Comparison of ENCODE assay signal across 1 cellular context in genomic region chr10:74150151-74151056, GRCh38.
TF ChIP-seq lines count a peak whose summit lies in the region.

Gene AP3M1, minus strand, starts transcription at chr10:74150828. Its CDS starts 12,449 bp downstream, at chr10:74138379.

TF ChIP-seq in GM12878, 131 proteins besides CTCF, POLR2A, EP300 and RAD21 (continued from another document and continues in another):
- TF ChIP-seq ZNF592 (IDR thresholded peaks at IDR 0.05) (peak; percentile 75; the same call in 1 of the 2 replicates), KLF5 (IDR thresholded peaks at IDR 0.05; ENCODE audit: partially characterized antibody) (peak; percentile 53), TAF1 (IDR thresholded peaks at IDR 0.05; ENCODE audit: borderline replicate concordance, low read depth, low read length) (peak; percentile 82), FOXK2 (IDR thresholded peaks at IDR 0.05) (no peak), POLR2AphosphoS5 (IDR thresholded peaks at IDR 0.05; ENCODE audit: low read length) (0 out of 2 replicates have a peak, but pooled peaks have one; percentile 24), E2F4 (IDR thresholded peaks at IDR 0.05; ENCODE audit: low read depth, low read length) (no peak), CBFB (IDR thresholded peaks at IDR 0.05; ENCODE audit: low read depth) (peak; percentile 85), RBBP5 (conservative IDR thresholded peaks at IDR 0.05) (no peak), ZBTB40 (IDR thresholded peaks at IDR 0.05; ENCODE audit: borderline replicate concordance) (peak; percentile 44; the same call in 1 of the 2 replicates), ATF2 (IDR thresholded peaks at IDR 0.05; ENCODE audit: low read length) (no peak), E4F1 (IDR thresholded peaks at IDR 0.05; ENCODE audit: borderline replicate concordance, partially characterized antibody) (no peak), ZBED1 (IDR thresholded peaks at IDR 0.05; ENCODE audit: borderline replicate concordance) (no peak), YY1 (IDR thresholded peaks at IDR 0.05; ENCODE audit: low read depth, low read length) (no peak; the same call in 1 of the 2 replicates), ZNF384 (IDR thresholded peaks at IDR 0.05; ENCODE audit: borderline replicate concordance, low read depth, low read length) (no peak), IRF5 (IDR thresholded peaks at IDR 0.05; ENCODE audit: borderline replicate concordance) (peak; percentile 97), HSF1 (IDR thresholded peaks at IDR 0.05; ENCODE audit: low read depth, low read length) (no peak), EED (IDR thresholded peaks at IDR 0.05; ENCODE audit: low read depth) (no peak), SP1 (IDR thresholded peaks at IDR 0.05; ENCODE audit: low read depth, low read length) (no peak), BHLHE40 (IDR thresholded peaks at IDR 0.05; ENCODE audit: borderline replicate concordance in 1 of 2, low read depth in 2 of 2, low read length in 1 of 2) (no peak), KDM1A (IDR thresholded peaks at IDR 0.05; ENCODE audit: borderline replicate concordance) (no peak), BCL3 (IDR thresholded peaks at IDR 0.05; ENCODE audit: borderline replicate concordance, insufficient read depth, low read depth, low read length, poor library complexity, severe bottlenecking) (no peak), HCFC1 (IDR thresholded peaks at IDR 0.05; ENCODE audit: low read length) (no peak; the same call in 1 of the 2 replicates), NR2F1 (conservative IDR thresholded peaks at IDR 0.05) (0 out of 2 replicates have a peak, but pooled peaks have one; percentile 54), RFX5 (IDR thresholded peaks at IDR 0.05; ENCODE audit: low read depth, low read length) (0 out of 2 replicates have a peak, but pooled peaks have one; percentile 9), TCF3 (IDR thresholded peaks at IDR 0.05; ENCODE audit: borderline replicate concordance, insufficient read depth, low read depth, low read length) (no peak), MEF2A (IDR thresholded peaks at IDR 0.05; ENCODE audit: insufficient read depth, low read depth, low read length) (no peak; the same call in 1 of the 2 replicates), ATF3 (IDR thresholded peaks at IDR 0.05; ENCODE audit: borderline replicate concordance, extremely low read depth, low read depth, low read length) (no peak), GABPA (IDR thresholded peaks at IDR 0.05; ENCODE audit: low read depth) (no peak), MTA3 (IDR thresholded peaks at IDR 0.05; ENCODE audit: borderline replicate concordance, low read length) (no peak), IRF4 (IDR thresholded peaks at IDR 0.05; ENCODE audit: low read depth, low read length) (no peak), HDAC6 (IDR thresholded peaks at IDR 0.05; ENCODE audit: unreplicated experiment) (peak; percentile 35), RAD51 (IDR thresholded peaks at IDR 0.05) (no peak), SMC3 (IDR thresholded peaks at IDR 0.05; ENCODE audit: borderline replicate concordance, low read length) (no peak), RUNX3 (IDR thresholded peaks at IDR 0.05; ENCODE audit: low read length) (peak; percentile 37; the same call in 1 of the 2 replicates), PRDM15 (CRISPR knock-in tag; IDR thresholded peaks at IDR 0.05) (no peak)
